ENCODE assay signal across 8 cellular contexts in genomic region chrX:16882188-16882587, GRCh38. TPM values are rescaled to one million over a fixed set of nuclear protein-coding genes. Genes with fewer than 3 reads are reported as not detected.
DNase-seq lines count a peak whose midpoint lies in the region; ATAC-seq and TF ChIP-seq lines count a peak whose summit lies in the region.

No MANE protein-coding gene starts in this region.

- no peaks in the 10 kb centered on the region for H3K9me3 ChIP-seq in CD4-positive, alpha-beta T cell (ENCODE audit: control insufficient read depth, low read length)
- H3K9me3 ChIP-seq in mammary epithelial cell (replicated peaks; ENCODE audit: insufficient read depth, low read length) = no peaks in the 10 kb centered on the region
- no peaks in the 10 kb centered on the region for H3K9me3 ChIP-seq in mucosa of rectum (ENCODE audit: control insufficient read depth in 2 of 2, low read length in 2 of 2)

- H3K9ac ChIP-seq in mammary epithelial cell (ENCODE audit: insufficient read depth, low read length) (no peak overlapping the region), mucosa of rectum (ENCODE audit: low read depth in 1 of 2, low read length in 2 of 2) (peak overlapping the region in 1 of 2 donors; percentile 2)

- H3K27me3 Mint-ChIP-seq in CD4-positive, alpha-beta T cell = no peaks in the 10 kb centered on the region

- POLR2A ChIA-PET in CD4-positive, alpha-beta T cell (lab: Charles Lee) = interaction anchor here (1.4 to 4.2 kb wide), 5 partner anchors 9 to 1027 kb away, joined by 4 to 23 read pairs (median 7); partner anchors contain the start of genes AP1S2, RBBP7 and REPS2

- no peak overlapping the region for H3K27ac ChIP-seq in CD4-positive, alpha-beta T cell (ENCODE audit: low read depth, low read length)
- H3K27ac ChIP-seq in mammary epithelial cell (ENCODE audit: insufficient read depth, low read depth, low read length) = no peak overlapping the region
- H3K27ac ChIP-seq in mucosa of rectum (ENCODE audit: low read depth in 2 of 2, low read length in 2 of 2) = peak overlapping the region; percentile 60 to 71

- dilution Hi-C loops in mammary epithelial cell (cut with HindIII; ENCODE audit: low sequenced_read_pairs) = no loop called here

- BruUV-seq in mammary epithelial cell (replicated peaks; lab: Mats Ljungman, UMichigan) = no TSS peak

- H3K4me3 ChIP-seq in mammary epithelial cell (replicated peaks in 1 of 3; ENCODE audit: insufficient read depth in 1 of 3, low read depth in 2 of 3, low read length in 3 of 3) (peak overlapping the region in 1 of 3 experiments; percentile 4), mucosa of rectum (ENCODE audit: low read length in 2 of 2) (peak overlapping the region; percentile 27 to 45)

- peaks cover 5% of the 10 kb centered on the region for H3K27me3 ChIP-seq in CD4-positive, alpha-beta T cell (ENCODE audit: control insufficient read depth, insufficient read depth, low read length)
- H3K27me3 ChIP-seq in mammary epithelial cell (ENCODE audit: insufficient read depth, low read length) = no peaks in the 10 kb centered on the region
- peaks cover 4 to 15% of the 10 kb centered on the region in 2 donors for H3K27me3 ChIP-seq in mucosa of rectum (ENCODE audit: control insufficient read depth in 2 of 2, insufficient read depth in 2 of 2, low read length in 2 of 2)

- no peaks in the 10 kb centered on the region for H4K20me1 ChIP-seq in mammary epithelial cell (ENCODE audit: insufficient read depth, low read length)

- peak overlapping the region; percentile 81 for H3K4me2 ChIP-seq in mammary epithelial cell (ENCODE audit: insufficient read depth, low read depth, low read length)

- H3K27ac Mint-ChIP-seq in CD4-positive, alpha-beta T cell = peak overlapping the region; percentile 81

- peak overlapping the region; percentile 87 for H3K4me3 Mint-ChIP-seq in CD4-positive, alpha-beta T cell

- intact Hi-C loops in CD4-positive, alpha-beta T cell (cut with DNase I, micrococcal nuclease) = loop anchor here in 1 of 2 experiments (5.0 kb wide), 1 partner anchor 65 kb away; the partner anchor contains the start of gene REPS2
- intact Hi-C loops in mammary epithelial cell (cut with micrococcal nuclease) = loop anchor here (2.0 kb wide), 1 partner anchor 201 kb away; no protein-coding TSS in a partner anchor

- ATAC-seq in CD4-positive, alpha-beta T cell (ENCODE audit: poor library complexity) = no peak
- peak; percentile 50 for ATAC-seq in GM21576 (IDR thresholded peaks at IDR 0.05; ENCODE audit: unreplicated experiment)

- TF ChIP-seq CTCF in CD4-positive, alpha-beta T cell (IDR thresholded peaks at IDR 0.05) = no peak
- TF ChIP-seq CTCF in mammary epithelial cell (conservative IDR thresholded peaks at IDR 0.05 in 1 of 2, IDR thresholded peaks at IDR 0.05 in 1 of 2; ENCODE audit: extremely low read depth in 1 of 2, insufficient read depth in 1 of 2, low read depth in 1 of 2, low read length in 2 of 2) (no peak), GM13977 (IDR thresholded peaks at IDR 0.05; ENCODE audit: extremely low read depth, insufficient read depth, missing control alignments) (no peak)

- H3K36me3 Mint-ChIP-seq in CD4-positive, alpha-beta T cell (ENCODE audit: low read depth) = no peaks in the 10 kb centered on the region

- H3K9me3 Mint-ChIP-seq in CD4-positive, alpha-beta T cell = no peaks in the 10 kb centered on the region

- no peak for DNase-seq in CD4-positive, alpha-beta T cell
- peak; percentile 17 to 47 for DNase-seq in NCI-H526 (lab: John Stamatoyannopoulos, UW)
- DNase-seq in mammary epithelial cell = peak; percentile 20
- DNase-seq in NCI-H446 treated with DMSO at 0.1 percent for 48 hours (lab: John Stamatoyannopoulos, UW) = no peak
- DNase-seq in GM03348 (ENCODE audit: low spot score) = no peak
- DNase-seq in GM13977 (ENCODE audit: low spot score) = no peak

- H3K4me1 ChIP-seq in mammary epithelial cell (ENCODE audit: insufficient read depth, low read length) (peaks cover 4% of the 10 kb centered on the region), mucosa of rectum (ENCODE audit: control insufficient read depth in 2 of 2, insufficient read depth in 2 of 2, low read length in 2 of 2) (peaks cover 3 to 6% of the 10 kb centered on the region in 2 donors)

- 18% methylated on average over 6 of the region's 6 CpGs for WGBS in mammary epithelial cell (ENCODE audit: low coverage, missing lambda C conversion rate)

- CTCF ChIA-PET in CD4-positive, alpha-beta T cell (lab: Charles Lee) = interaction anchor here (0.7 to 2.8 kb wide), 7 partner anchors 8 to 164 kb away, joined by 3 to 30 read pairs (median 10); partner anchors contain the start of gene RBBP7
- CTCF ChIA-PET in mammary epithelial cell (lab: Charles Lee; ENCODE audit: low non-redundant PET) = interaction anchor here (0.6 to 1.9 kb wide), 4 partner anchors 11 to 164 kb away, joined by 3 to 40 read pairs (median 4); no protein-coding TSS in a partner anchor

- H3K4me1 Mint-ChIP-seq in CD4-positive, alpha-beta T cell (ENCODE audit: low read depth) = peaks cover 4% of the 10 kb centered on the region

- H3K36me3 ChIP-seq in mammary epithelial cell (ENCODE audit: insufficient read depth, low read length) = no peaks in the 10 kb centered on the region
- no peaks in the 10 kb centered on the region for H3K36me3 ChIP-seq in mucosa of rectum (ENCODE audit: control insufficient read depth in 2 of 2, insufficient read depth in 2 of 2, low read length in 2 of 2)

- no peaks in the 10 kb centered on the region for H3K79me2 ChIP-seq in mammary epithelial cell (ENCODE audit: insufficient read depth, low read length)

- H2AFZ ChIP-seq in mammary epithelial cell (ENCODE audit: low read depth, low read length) = peak overlapping the region; percentile 78

- in situ Hi-C loops in mammary epithelial cell (cut with MboI; ENCODE audit: low sequenced_read_pairs in 2 of 2) (loop anchor here in 1 of 2 donors (10.0 kb wide), 1 partner anchor 163 kb away; no protein-coding TSS in a partner anchor), GM13977 (cut with MboI; ENCODE audit: low pct_unique_long_range_greater_than_20kb, low sequenced_read_pairs, unreplicated experiment) (no loop called here)

RNA-seq across cellular contexts. Expression of gene RBBP7, which starts 12.0 kb away (rescaled TPM):
- 100 to 1,000 TPM; 104 to 110 TPM for total RNA-seq in CD4-positive, alpha-beta T cell
- total RNA-seq in mammary epithelial cell = 100 to 1,000 TPM in 1 of 2 donors, 10 to 100 TPM in 1; 95.9 to 170 TPM
- 147 TPM for polyA plus RNA-seq in mammary epithelial cell
- 119 TPM for polyA minus RNA-seq in mammary epithelial cell

Comparison
In these comparisons a context has a peak if more than half of its experiments do, and no peak if none do; other contexts are left out.
1. DNase-seq: peak in NCI-H526 (2 of 2) and mammary epithelial cell (single experiment); none in CD4-positive, alpha-beta T cell (0 of 10), NCI-H446 treated with DMSO at 0.1 percent for 48 hours (single experiment), GM03348 (single experiment) and GM13977 (single experiment).
2. H3K27ac ChIP-seq: peak in mucosa of rectum (2 of 2); none in CD4-positive, alpha-beta T cell (single experiment) and mammary epithelial cell (single experiment).